In genomic region chr4:70754470-70754869, GRCh38 we compare ENCODE assay signal across 14 cellular contexts. TPM values are rescaled to one million over a fixed set of nuclear protein-coding genes. Genes with fewer than 3 reads are reported as not detected.
DNase-seq lines count a peak whose midpoint lies in the region; ATAC-seq, FAIRE-seq and TF ChIP-seq lines count a peak whose summit lies in the region.
"Had no signal": no experiment of that assay in that cellular context is flagged by ENCODE, and none has a peak within 500 bp of the region (broad histone marks: within the 10 kb centered on the region; RNA-seq: fewer than 3 reads in every experiment).

No MANE protein-coding gene starts in this region.

- ATAC-seq in GM18508 (IDR thresholded peaks at IDR 0.05; ENCODE audit: insufficient read depth, unreplicated experiment) (peak; percentile 74), GM21529 (IDR thresholded peaks at IDR 0.05; ENCODE audit: unreplicated experiment) (peak; percentile 71), HG03342 (IDR thresholded peaks at IDR 0.05; ENCODE audit: unreplicated experiment) (peak; percentile 83), GM12878 (peak; percentile 82)
- no peak for ATAC-seq in natural killer cell treated with Interleukin-12 subunit alpha and Interleukin-12 subunit beta and Interleukin-15 and Interleukin-18, amount 100 ng/mL, for 72 hours
- ATAC-seq: heart left ventricle, WTC11 had no signal

- H3K4me3 ChIP-seq in GM12878 (peak overlapping the region; percentile 59; the same call in 1 of the 2 replicates), HAP-1 (no peak overlapping the region)
- H3K4me3 ChIP-seq: heart left ventricle, skin epidermis had no signal

- SMC1A ChIA-PET in GM12878 (lab: Charles Lee; ENCODE audit: uncharacterized antibody, unreplicated experiment), result interaction anchor here (1.0 to 14.0 kb wide), 21 partner anchors 9 to 255 kb away, joined by 3 to 204 read pairs (median 4); partner anchors contain the start of genes MOB1B and UTP3

- H3K4me3 Mint-ChIP-seq in natural killer cell treated with Interleukin-12 subunit alpha and Interleukin-12 subunit beta and Interleukin-15 and Interleukin-18, amount 100 ng/mL, for 72 hours, result no peak overlapping the region
- H3K4me3 Mint-ChIP-seq in T-helper 2 cell treated with Interferon-gamma antibody and Interleukin-4, amounts not matched to agents 5 μg/mL and 100 μg/mL, for 36 hours, result no peak overlapping the region
- H3K4me3 Mint-ChIP-seq: WTC11 had no signal

- in situ Hi-C loops in GM12878 (cut with MboI), result no loop called here
- in situ Hi-C loops in HAP-1 (cut with MboI; ENCODE audit: low sequenced_read_pairs), result no loop called here

- no peak overlapping the region for H3K27ac Mint-ChIP-seq in natural killer cell treated with Interleukin-12 subunit alpha and Interleukin-12 subunit beta and Interleukin-15 and Interleukin-18, amount 100 ng/mL, for 72 hours
- no peak overlapping the region for H3K27ac Mint-ChIP-seq in T-helper 2 cell treated with Interferon-gamma antibody and Interleukin-4, amounts not matched to agents 5 μg/mL and 100 μg/mL, for 36 hours
- H3K27ac Mint-ChIP-seq: WTC11 had no signal

- no peaks in the 10 kb centered on the region for H3K79me2 ChIP-seq in GM12878 (ENCODE audit: control insufficient read depth, insufficient read depth, low read length)

- peaks cover 36% of the 10 kb centered on the region for H3K4me1 ChIP-seq in GM12878 (ENCODE audit: control insufficient read depth, insufficient read depth, low read length)
- H3K4me1 ChIP-seq in HAP-1, result no peaks in the 10 kb centered on the region
- H3K4me1 ChIP-seq: Caco-2 had no signal

- no peaks in the 10 kb centered on the region for H3K36me3 Mint-ChIP-seq in natural killer cell treated with Interleukin-12 subunit alpha and Interleukin-12 subunit beta and Interleukin-15 and Interleukin-18, amount 100 ng/mL, for 72 hours
- H3K36me3 Mint-ChIP-seq in T-helper 2 cell treated with Interferon-gamma antibody and Interleukin-4, amounts not matched to agents 5 μg/mL and 100 μg/mL, for 36 hours (ENCODE audit: low read depth), result no peaks in the 10 kb centered on the region
- H3K36me3 Mint-ChIP-seq: WTC11 had no signal

- WGBS in GM12878 (ENCODE audit: insufficient coverage, insufficient replicate concordance, low lambda C conversion rate, missing lambda C conversion rate), result 0% methylated on average over 1 of the region's 1 CpG

- POLR2A ChIA-PET in GM12878 (lab: Charles Lee), result interaction anchor here (0.7 to 3.7 kb wide), 9 partner anchors 12 to 243 kb away, joined by 3 to 24 read pairs (median 3); no protein-coding TSS in a partner anchor

- H3K27ac ChIP-seq in GM12878 (ENCODE audit: control insufficient read depth, insufficient read depth), result peak overlapping the region; percentile 79
- H3K27ac ChIP-seq: KMS-11, skin epidermis had no signal

- H3K9me3 Mint-ChIP-seq in natural killer cell treated with Interleukin-12 subunit alpha and Interleukin-12 subunit beta and Interleukin-15 and Interleukin-18, amount 100 ng/mL, for 72 hours, result peaks cover 7% of the 10 kb centered on the region
- H3K9me3 Mint-ChIP-seq in T-helper 2 cell treated with Interferon-gamma antibody and Interleukin-4, amounts not matched to agents 5 μg/mL and 100 μg/mL, for 36 hours, result no peaks in the 10 kb centered on the region

- H3K27me3 ChIP-seq in GM12878 (replicated peaks in 1 of 2; ENCODE audit: control insufficient read depth in 2 of 2, insufficient read depth in 2 of 2, low read length in 1 of 2), result no peaks in the 10 kb centered on the region
- H3K27me3 ChIP-seq in HAP-1 (ENCODE audit: low read depth), result no peaks in the 10 kb centered on the region
- H3K27me3 ChIP-seq: heart left ventricle had no signal

- no peak for TF ChIP-seq POLR2A in GM12878 (IDR thresholded peaks at IDR 0.05; ENCODE audit: low read depth, low read length)

- FAIRE-seq in GM12878 (lab: Jason Lieb, UNC), result no peak

- H3K4me2 ChIP-seq in GM12878 (ENCODE audit: control insufficient read depth, insufficient read depth), result peak overlapping the region; percentile 36
- H3K4me2 ChIP-seq: KMS-11 had no signal

- TF ChIP-seq CTCF in GM12878 (IDR thresholded peaks at IDR 0.05 in 2 of 3, conservative IDR thresholded peaks at IDR 0.05 in 1 of 3; ENCODE audit: control insufficient read depth in 2 of 3, extremely low read depth in 1 of 3, insufficient read depth in 1 of 3, low read depth in 3 of 3, low read length in 3 of 3), result no peak

- H3K9me3 ChIP-seq in GM12878 (replicated peaks; ENCODE audit: control insufficient read depth, insufficient read depth, low read length) (no peaks in the 10 kb centered on the region; the same call in 2 of the 3 replicates), HAP-1 (no peaks in the 10 kb centered on the region)
- H3K9me3 ChIP-seq: Caco-2, heart left ventricle had no signal

- RAD21 ChIA-PET in GM12878 (lab: Charles Lee; ENCODE audit: unreplicated experiment), result interaction anchor here (0.8 to 7.5 kb wide), 7 partner anchors 17 to 243 kb away, joined by 3 to 86 read pairs (median 9); partner anchors contain the start of gene UTP3

- H3K36me3 ChIP-seq in GM12878 (ENCODE audit: control insufficient read depth in 2 of 2, insufficient read depth in 2 of 2, low read length in 1 of 2) (no peaks in the 10 kb centered on the region), HAP-1 (replicated peaks) (no peaks in the 10 kb centered on the region)

- no peaks in the 10 kb centered on the region for H3K27me3 Mint-ChIP-seq in natural killer cell treated with Interleukin-12 subunit alpha and Interleukin-12 subunit beta and Interleukin-15 and Interleukin-18, amount 100 ng/mL, for 72 hours
- peaks cover 4% of the 10 kb centered on the region for H3K27me3 Mint-ChIP-seq in T-helper 2 cell treated with Interferon-gamma antibody and Interleukin-4, amounts not matched to agents 5 μg/mL and 100 μg/mL, for 36 hours (ENCODE audit: low read depth)

- peak; percentile 49 to 85; a peak in 3 of 4 replicates for TF ChIP-seq EP300 in GM12878 (IDR thresholded peaks at IDR 0.05; ENCODE audit: borderline replicate concordance in 1 of 2, control insufficient read depth in 1 of 2, low read depth in 2 of 2, low read length in 2 of 2)

- intact Hi-C loops in GM12878 (cut with micrococcal nuclease; ENCODE audit: unreplicated experiment), result loop anchor here (2.0 kb wide), 1 partner anchor 18 kb away; no protein-coding TSS in a partner anchor

- peak overlapping the region; percentile 57; the same call in 1 of the 2 replicates for H3K9ac ChIP-seq in GM12878 (ENCODE audit: control insufficient read depth, insufficient read depth, low read length)
- H3K9ac ChIP-seq: KMS-11 had no signal

- no peak overlapping the region for H2AFZ ChIP-seq in GM12878 (ENCODE audit: control insufficient read depth, low read depth, low read length)

- no TSS peak for BruUV-seq in GM12878 (replicated peaks; lab: Mats Ljungman, UMichigan)

- peaks cover 10 to 20% of the 10 kb centered on the region in 2 donors for H3K4me1 Mint-ChIP-seq in natural killer cell treated with Interleukin-12 subunit alpha and Interleukin-12 subunit beta and Interleukin-15 and Interleukin-18, amount 100 ng/mL, for 72 hours (ENCODE audit: low read depth in 2 of 2)
- peaks cover 11% of the 10 kb centered on the region for H3K4me1 Mint-ChIP-seq in T-helper 2 cell treated with Interferon-gamma antibody and Interleukin-4, amounts not matched to agents 5 μg/mL and 100 μg/mL, for 36 hours (ENCODE audit: low read depth)
- H3K4me1 Mint-ChIP-seq: WTC11 had no signal

- CTCF ChIA-PET in GM12878 (lab: Yijun Ruan, JAX), result interaction anchor here (1.2 to 5.9 kb wide), 6 partner anchors 9 to 65 kb away, joined by 4 to 55 read pairs (median 8); partner anchors contain the start of gene UTP3

- DNase-seq in GM12878 (ENCODE audit: low read depth, low spot score) (no peak), NCI-H510A treated with DMSO at 0.1 percent for 48 hours (lab: John Stamatoyannopoulos, UW) (no peak), HAP-1 (ENCODE audit: low spot score in 2 of 2) (no peak)
- no peak for DNase-seq in natural killer cell treated with Interleukin-12 subunit alpha and Interleukin-12 subunit beta and Interleukin-15 and Interleukin-18, amount 100 ng/mL, for 72 hours (ENCODE audit: low spot score)
- no peak for DNase-seq in T-helper 2 cell treated with Interferon-gamma antibody and Interleukin-4, amounts not matched to agents 5 μg/mL and 100 μg/mL, for 36 hours (ENCODE audit: low spot score)
- DNase-seq: activated gamma-delta T cell treated with Interleukin-2 at 50 U/mL for 16 hours, Caco-2, heart left ventricle had no signal

- H4K20me1 ChIP-seq in GM12878 (ENCODE audit: control insufficient read depth, insufficient read depth), result no peaks in the 10 kb centered on the region

- TF ChIP-seq RAD21 in GM12878 (IDR thresholded peaks at IDR 0.05; ENCODE audit: insufficient read depth, low read depth, low read length), result no peak

TF ChIP-seq in GM12878, 131 proteins besides CTCF, POLR2A, EP300 and RAD21 (continues in another document):
- TF ChIP-seq BCL11A (IDR thresholded peaks at IDR 0.05; ENCODE audit: low read depth, low read length) (0 out of 2 replicates have a peak, but pooled peaks have one; percentile 63), MEF2B (IDR thresholded peaks at IDR 0.05; ENCODE audit: partially characterized antibody, poor library complexity, severe bottlenecking) (peak; percentile 11), RELA (IDR thresholded peaks at IDR 0.05; ENCODE audit: borderline replicate concordance, partially characterized antibody) (no peak), GABPA (IDR thresholded peaks at IDR 0.05; ENCODE audit: low read depth) (no peak), MEF2A (IDR thresholded peaks at IDR 0.05; ENCODE audit: insufficient read depth, low read depth, low read length) (peak; percentile 74; the same call in 1 of the 2 replicates)

RNA-seq across cellular contexts. Expression of gene RUFY3, which starts 32.7 kb away (rescaled TPM):
- total RNA-seq in GM12878 (2013; cell fraction: nucleolus; rRNA removed), result 41.0 and 44.3 TPM in 2 replicates
- total RNA-seq in GM12878 (2014; rRNA removed) (20.9 and 23.9 TPM in 2 replicates), GM12878 (2014; rRNA removed; fragmentation: Illumina TruSeq; extraction: Trizol) (26.9 and 27.7 TPM in 2 replicates), GM12878 (2021) (22.5 and 28.3 TPM in 2 replicates)
- 9.8 TPM for polyA plus RNA-seq in GM12878 (2011; ENCODE audit: low read depth)
- polyA plus RNA-seq in GM12878 (2011; rRNA removed) (9.1 and 9.4 TPM in 2 replicates), GM12878 (2014; fragmentation: Illumina TruSeq; extraction: Trizol) (21.4 and 35.8 TPM in 2 replicates), GM12878 (2014; fragmentation: Nextera tagmentation; extraction: Ambion mirVana) (1 to 10 TPM; 6.5 to 7.3 TPM), GM12878 (2014; rRNA removed) (14.8 and 15.1 TPM in 2 replicates), GM12878 (2016; fragmentation: Nextera tagmentation; extraction: Ambion mirVana) (10 to 100 TPM in 1 of 2 experiments, 1 to 10 TPM in 1; 5.1 to 11.1 TPM)
- 1.9 and 2.9 TPM in 2 replicates for polyA plus RNA-seq in GM12878 (2011; cell fraction: cytosol; rRNA removed)
- polyA plus RNA-seq in GM12878 (2011; cell fraction: nucleus; rRNA removed), result 9.2 and 9.6 TPM in 2 replicates
- polyA plus RNA-seq in GM12878 (2012), result 10.1 and 12.5 TPM in 2 replicates
- polyA minus RNA-seq in GM12878 (2011; rRNA and poly(A)+ RNA removed), result 3.1 and 5.6 TPM in 2 replicates
- 1.7 and 2.3 TPM in 2 replicates for polyA minus RNA-seq in GM12878 (2011; cell fraction: cytosol; rRNA and poly(A)+ RNA removed)
- polyA minus RNA-seq in GM12878 (2011; cell fraction: nucleus; rRNA and poly(A)+ RNA removed), result 4.6 and 7.8 TPM in 2 replicates
- total RNA-seq in natural killer cell treated with Interleukin-12 subunit alpha and Interleukin-12 subunit beta and Interleukin-15 and Interleukin-18, amount 100 ng/mL, for 72 hours, result 10 to 100 TPM; 17.7 to 26.3 TPM

Comparison
In these comparisons a context has a peak if more than half of its experiments do, and no peak if none do; other contexts are left out.
1. ATAC-seq: peak in GM18508 (single experiment), GM21529 (single experiment), HG03342 (single experiment) and GM12878 (single experiment); none in natural killer cell treated with Interleukin-12 subunit alpha and Interleukin-12 subunit beta and Interleukin-15 and Interleukin-18, amount 100 ng/mL, for 72 hours (0 of 2).